Comparison of ENCODE assay signal across 14 cellular contexts in the genomic region with DNA sequence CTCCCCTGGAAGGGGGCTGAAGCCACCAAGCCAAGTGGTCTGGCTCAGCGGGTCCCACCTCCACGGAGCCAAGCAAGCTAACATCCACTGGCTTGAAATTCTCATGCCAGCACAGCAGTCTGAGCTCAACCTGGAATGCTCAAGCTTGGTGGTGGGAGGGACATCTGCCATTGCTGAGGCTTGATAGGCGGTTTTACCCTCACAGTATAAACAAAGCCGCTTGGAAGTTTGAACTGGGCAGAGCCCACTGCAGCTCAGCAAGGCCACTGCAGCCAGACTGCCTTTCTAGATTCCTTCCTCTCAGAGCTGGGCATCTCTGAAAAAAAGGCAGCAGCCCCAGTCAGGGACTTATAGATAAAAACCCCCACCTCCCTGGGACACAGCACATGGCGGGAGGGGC. TPM values are rescaled to one million over a fixed set of nuclear protein-coding genes. Genes with fewer than 3 reads are reported as not detected.
DNase-seq lines count a peak whose midpoint lies in the region; ATAC-seq and TF ChIP-seq lines count a peak whose summit lies in the region.
"Had no signal": no experiment of that assay in that cellular context is flagged by ENCODE, and none has a peak within 500 bp of the region (broad histone marks: within the 10 kb centered on the region; RNA-seq: fewer than 3 reads in every experiment).

No MANE protein-coding gene starts in this region.

- no peak for ATAC-seq in HG03521 (IDR thresholded peaks at IDR 0.05; ENCODE audit: unreplicated experiment)
- ATAC-seq: GM12878 had no signal

- TF ChIP-seq POLR2A in erythroblast (IDR thresholded peaks at IDR 0.05; ENCODE audit: low read length) = no peak

- in situ Hi-C loops in G401 (cut with HindIII; ENCODE audit: low sequenced_read_pairs) = no loop called here

- DNase-seq in NCI-H2171 treated with DMSO at 0.1 percent for 48 hours (lab: John Stamatoyannopoulos, UW) (peak; percentile 8), NCI-H2171 (lab: John Stamatoyannopoulos, UW) (no peak), OCI-M1 (lab: John Stamatoyannopoulos, UW) (peak; percentile 1), erythroblast (lab: John Stamatoyannopoulos, UW) (peak; percentile 6 to 62), MV-4-11 (lab: John Stamatoyannopoulos, UW) (no peak), G401 (ENCODE audit: low spot score) (no peak)
- DNase-seq: AML-193; CD8-positive, alpha-beta memory T cell; DMS53; GOT3; IMR-90; KBM-7 had no signal

RNA-seq across cellular contexts. Expression of a gene that starts 23.1 kb away (rescaled TPM):
- 0.07 TPM in 1 of 2 replicates, not detected in the other for total RNA-seq in G401 (2014; rRNA removed; shearing (Covaris generic))
- total RNA-seq: CD8-positive, alpha-beta memory T cell had no signal

Comparison
In these comparisons a context has a peak if more than half of its experiments do, and no peak if none do; other contexts are left out.
1. DNase-seq: peak in NCI-H2171 treated with DMSO at 0.1 percent for 48 hours (single experiment), OCI-M1 (single experiment) and erythroblast (2 of 2); none in NCI-H2171 (single experiment), MV-4-11 (single experiment) and G401 (single experiment).